In the genomic region with DNA sequence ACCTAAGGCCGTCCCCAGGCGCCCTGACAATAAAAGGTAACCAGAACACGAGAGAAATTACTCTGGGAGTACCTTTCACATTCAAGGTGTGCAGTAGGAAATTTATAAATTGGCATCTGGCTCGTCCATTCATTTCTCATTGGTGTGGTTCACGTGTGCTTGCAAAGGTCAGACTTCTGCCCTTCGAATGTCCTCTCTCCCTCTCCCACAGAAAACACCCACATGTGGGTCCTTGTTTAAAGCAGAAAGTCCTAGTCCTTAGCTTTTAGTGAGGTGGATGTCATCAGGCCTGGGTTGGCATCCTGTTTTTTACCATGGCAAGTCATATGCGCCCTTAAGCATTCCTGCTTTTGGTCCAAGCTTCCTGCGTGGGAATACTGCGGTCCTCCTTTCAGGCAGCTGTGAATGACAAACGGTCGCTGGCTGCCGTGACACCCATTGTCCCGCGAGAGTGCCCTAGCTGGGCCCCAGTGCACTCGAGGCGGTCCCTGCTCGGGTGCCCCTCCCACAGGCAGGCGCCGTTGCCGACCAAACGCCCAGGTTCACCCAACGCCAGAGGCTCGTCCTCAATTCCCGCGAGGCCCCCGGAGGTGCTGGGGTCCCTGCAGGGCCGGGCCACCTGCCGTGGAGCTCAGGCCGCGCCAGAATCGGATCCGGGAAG, we compare ENCODE assay signal across 8 cellular contexts. TPM values are rescaled to one million over a fixed set of nuclear protein-coding genes. Genes with fewer than 3 reads are reported as not detected.
DNase-seq lines count a peak whose midpoint lies in the region; ATAC-seq, FAIRE-seq and TF ChIP-seq lines count a peak whose summit lies in the region.

A gene (plus strand): TSS at position 531 of the 661 bp plus-strand sequence. CDS start 140 bp downstream, outside the sequence.

- H3K4me3 Mint-ChIP-seq in T-cell, result peak within 1 kb of the TSS; percentile 86 to 97 (median 88)

- peak; percentile 80 for DNase-seq in GM12892 (ENCODE audit: insufficient read length)
- peak; percentile 84 for DNase-seq in NCI-H1105 treated with DMSO at 0.1 percent for 48 hours (lab: John Stamatoyannopoulos, UW)
- DNase-seq in T-cell, result peak; percentile 36 to 78 (median 59)
- peak; percentile 87 to 96 (median 93) for DNase-seq in adrenal gland
- DNase-seq in left cardiac atrium, result peak; percentile 89
- DNase-seq in psoas muscle, result peak; percentile 86 to 93
- no peak for DNase-seq in vagina (ENCODE audit: extremely low spot score in 2 of 2)

- POLR2A ChIA-PET in T-cell (lab: Charles Lee), result no interaction called here

- TF ChIP-seq CTCF in adrenal gland (IDR thresholded peaks at IDR 0.05), result no peak
- TF ChIP-seq CTCF in psoas muscle (IDR thresholded peaks at IDR 0.05), result no peak
- no peak for TF ChIP-seq CTCF in vagina (IDR thresholded peaks at IDR 0.05)

- H3K9me3 Mint-ChIP-seq in T-cell, result no peaks in the 10 kb centered on the region

- peaks cover 48 to 52% (median 50%) of the 10 kb centered on the region in 3 donors for H3K4me1 Mint-ChIP-seq in T-cell

- CTCF ChIA-PET in T-cell (lab: Charles Lee), result interaction anchor here in 1 of 2 donors (0.5 to 0.6 kb wide), 2 partner anchors 13 to 31 kb away, joined by 3 to 7 read pairs; no protein-coding TSS in a partner anchor

- H3K9me3 ChIP-seq in adrenal gland (replicated peaks in 1 of 3) (no peaks in the 10 kb centered on the region), psoas muscle (no peaks in the 10 kb centered on the region), vagina (no peaks in the 10 kb centered on the region)

- intact Hi-C loops in adrenal gland (cut with DNase I), result no loop called here
- intact Hi-C loops in left cardiac atrium (cut with DNase I), result no loop called here
- intact Hi-C loops in psoas muscle (cut with DNase I), result no loop called here
- intact Hi-C loops in vagina (cut with DNase I), result no loop called here

- peak; percentile 70 for FAIRE-seq in GM12892 (lab: Jason Lieb, UNC)

- 6 to 28% (median 11%) methylated on average over 8 to 32 of the region's 32 CpGs for WGBS in adrenal gland, 4 donors
- WGBS in psoas muscle, 3 donors, result 5 to 7% (median 5%) methylated on average over 30 to 32 of the region's 32 CpGs

- peak within 1 kb of the TSS; percentile 87 to 90 for H3K27ac Mint-ChIP-seq in T-cell

- H3K4me3 ChIP-seq in adrenal gland, result peak within 1 kb of the TSS; percentile 30 to 84 (median 66)
- peak within 1 kb of the TSS; percentile 91 for H3K4me3 ChIP-seq in psoas muscle
- H3K4me3 ChIP-seq in vagina, result peak within 1 kb of the TSS; percentile 54 to 70

- no peaks in the 10 kb centered on the region for H3K27me3 ChIP-seq in adrenal gland
- no peaks in the 10 kb centered on the region for H3K27me3 ChIP-seq in psoas muscle (ENCODE audit: insufficient read depth in 3 of 3, low read length in 2 of 3)
- H3K27me3 ChIP-seq in vagina, result no peaks in the 10 kb centered on the region

- H3K36me3 ChIP-seq in adrenal gland (replicated peaks in 1 of 2), result no peaks in the 10 kb centered on the region
- H3K36me3 ChIP-seq in psoas muscle (ENCODE audit: insufficient read depth in 1 of 2, low read depth in 1 of 2), result peaks cover 0 to 2% of the 10 kb centered on the region in 2 donors
- no peaks in the 10 kb centered on the region for H3K36me3 ChIP-seq in vagina

- H3K27me3 Mint-ChIP-seq in T-cell, result no peaks in the 10 kb centered on the region

- ATAC-seq in HG02678 (IDR thresholded peaks at IDR 0.05; ENCODE audit: unreplicated experiment) (peak; percentile 89), T-cell (replicated peaks in 1 of 4) (peak; percentile 81 to 88 (median 84)), left cardiac atrium (peak; percentile 94 to 95), psoas muscle (peak; percentile 96)

- H3K4me1 ChIP-seq in adrenal gland (replicated peaks in 1 of 2), result peaks cover 33 to 52% of the 10 kb centered on the region in 2 donors
- peaks cover 50% of the 10 kb centered on the region for H3K4me1 ChIP-seq in psoas muscle
- H3K4me1 ChIP-seq in vagina, result peaks cover 56% of the 10 kb centered on the region

- peaks cover 16% of the 10 kb centered on the region for H3K36me3 Mint-ChIP-seq in T-cell

- TF ChIP-seq POLR2A in GM12892 (IDR thresholded peaks at IDR 0.05; ENCODE audit: low read depth, low read length), result peak; percentile 76
- peak; percentile 61 to 91 for TF ChIP-seq POLR2A in adrenal gland (IDR thresholded peaks at IDR 0.05)
- TF ChIP-seq POLR2A in vagina (IDR thresholded peaks at IDR 0.05), result peak in 1 of 2 donors; percentile 35

- H3K27ac ChIP-seq in adrenal gland (peak within 1 kb of the TSS; percentile 60 to 96 (median 87)), psoas muscle (peak within 1 kb of the TSS; percentile 92), vagina (peak within 1 kb of the TSS; percentile 69)

RNA-seq across cellular contexts. Expression of the gene that starts here (rescaled TPM):
- polyA plus RNA-seq in GM12892 (2012; ENCODE audit: missing spikeins), result 13.6 TPM
- total RNA-seq in T-cell (10 to 100 TPM in 4 of 5 donors, 1 to 10 TPM in 1; 9.6 to 14.7 (median 11.5) TPM), adrenal gland (10 to 100 TPM; 15.2 to 34.9 (median 22.8) TPM), left cardiac atrium (10 to 100 TPM; 12.6 to 14.7 TPM), psoas muscle (10 to 100 TPM; 17.0 to 18.6 (median 17.9) TPM), vagina (12.5 TPM)
- polyA plus RNA-seq in adrenal gland (10 to 100 TPM in 1 of 3 donors, 1 to 10 TPM in 2; 6.8 to 28.5 (median 7.3) TPM), psoas muscle (10 to 100 TPM; 10.7 to 27.5 (median 10.9) TPM)

Comparison
In these comparisons a context has a peak if more than half of its experiments do, and no peak if none do; other contexts are left out.
1. DNase-seq: peak in GM12892 (single experiment), NCI-H1105 treated with DMSO at 0.1 percent for 48 hours (single experiment), T-cell (34 of 34), adrenal gland (7 of 7), left cardiac atrium (single experiment) and psoas muscle (2 of 2); none in vagina (0 of 2).
2. Peak in every context shown above with its lines, with median percentiles within 50 percentile points of each other: ATAC-seq, H3K27ac ChIP-seq and H3K4me3 ChIP-seq.